In genomic region chr1:40694353-40694874, GRCh38 we compare ENCODE assay signal across 14 cellular contexts. TPM values are rescaled to one million over a fixed set of nuclear protein-coding genes. Genes with fewer than 3 reads are reported as not detected.
DNase-seq lines count a peak whose midpoint lies in the region; TF ChIP-seq lines count a peak whose summit lies in the region.
"Had no signal": no experiment of that assay in that cellular context is flagged by ENCODE, and none has a peak within 500 bp of the region (broad histone marks: within the 10 kb centered on the region; RNA-seq: fewer than 3 reads in every experiment).

No MANE protein-coding gene starts in this region.

- DNase-seq in activated CD4-positive, alpha-beta T cell treated with anti-CD3 and anti-CD28 coated beads, Interleukin-2, amount 10 ng/mL, durations not matched to agents 7 days and 5 days = no peak
- DNase-seq in activated CD4-positive, alpha-beta T cell treated with anti-CD3 and anti-CD28 coated beads for 1 hour = no peak
- DNase-seq in Karpas-422 = no peak
- no peak for DNase-seq in activated naive CD8-positive, alpha-beta T cell treated with anti-CD3 and anti-CD28 coated beads for 36 hours
- DNase-seq in SHP77 treated with DMSO at 0.1 percent for 48 hours (lab: John Stamatoyannopoulos, UW) = no peak
- DNase-seq in cerebellum (ENCODE audit: low spot score) = no peak
- no peak for DNase-seq in colonic mucosa
- DNase-seq: DMS 273 treated with DMSO at 0.1 percent for 48 hours, H7, lower lobe of right lung, NCI-H1417, NCI-H446 treated with DMSO at 0.1 percent for 48 hours, trophoblast cell had no signal

- H2AFZ ChIP-seq in Karpas-422 (ENCODE audit: low read length) = no peak overlapping the region

- H3K79me2 ChIP-seq in Karpas-422 (ENCODE audit: low read length) = peaks cover 96% of the 10 kb centered on the region

- POLR2A ChIA-PET in activated CD4-positive, alpha-beta T cell treated with anti-CD3 and anti-CD28 coated beads, Interleukin-2, amount 10 ng/mL, durations not matched to agents 7 days and 5 days (lab: Charles Lee) = no interaction called here

- TF ChIP-seq CTCF in neutrophil (IDR thresholded peaks at IDR 0.05) = no peak
- TF ChIP-seq CTCF in colonic mucosa (IDR thresholded peaks at IDR 0.05) = no peak

- H3K36me3 ChIP-seq in Karpas-422 (ENCODE audit: insufficient read depth, low read length) = peaks cover 14% of the 10 kb centered on the region; the same call in 1 of the 2 replicates
- peaks cover 3% of the 10 kb centered on the region for H3K36me3 ChIP-seq in neutrophil
- no peaks in the 10 kb centered on the region for H3K36me3 ChIP-seq in colonic mucosa

- H3K4me1 Mint-ChIP-seq in activated CD4-positive, alpha-beta T cell treated with anti-CD3 and anti-CD28 coated beads, Interleukin-2, amount 10 ng/mL, durations not matched to agents 7 days and 5 days = peaks cover 80% of the 10 kb centered on the region
- H3K4me1 Mint-ChIP-seq in activated naive CD8-positive, alpha-beta T cell treated with anti-CD3 and anti-CD28 coated beads for 36 hours = peaks cover 61% of the 10 kb centered on the region

- peak overlapping the region; percentile 97 for H3K4me3 Mint-ChIP-seq in activated CD4-positive, alpha-beta T cell treated with anti-CD3 and anti-CD28 coated beads, Interleukin-2, amount 10 ng/mL, durations not matched to agents 7 days and 5 days
- H3K4me3 Mint-ChIP-seq in activated naive CD8-positive, alpha-beta T cell treated with anti-CD3 and anti-CD28 coated beads for 36 hours = peak overlapping the region; percentile 42

- peak overlapping the region; percentile 96 for H3K4me2 ChIP-seq in Karpas-422 (ENCODE audit: low read depth, low read length, poor library complexity, severe bottlenecking)

- H3K27me3 ChIP-seq in Karpas-422 (ENCODE audit: low read length) = no peaks in the 10 kb centered on the region
- H3K27me3 ChIP-seq in neutrophil = no peaks in the 10 kb centered on the region
- H3K27me3 ChIP-seq in colonic mucosa = no peaks in the 10 kb centered on the region

- peak overlapping the region; percentile 93 for H3K4me3 ChIP-seq in Karpas-422 (ENCODE audit: low read length)
- no peak overlapping the region for H3K4me3 ChIP-seq in neutrophil (ENCODE audit: low read depth in 1 of 2, low read length in 1 of 2)
- H3K4me3 ChIP-seq in colonic mucosa = no peak overlapping the region
- H3K4me3 ChIP-seq: lower lobe of right lung had no signal

- H3K36me3 Mint-ChIP-seq in activated CD4-positive, alpha-beta T cell treated with anti-CD3 and anti-CD28 coated beads, Interleukin-2, amount 10 ng/mL, durations not matched to agents 7 days and 5 days (ENCODE audit: low read depth) = peaks cover 40% of the 10 kb centered on the region
- peaks cover 43% of the 10 kb centered on the region for H3K36me3 Mint-ChIP-seq in activated naive CD8-positive, alpha-beta T cell treated with anti-CD3 and anti-CD28 coated beads for 36 hours

- peak overlapping the region; percentile 98 for H3K27ac Mint-ChIP-seq in activated CD4-positive, alpha-beta T cell treated with anti-CD3 and anti-CD28 coated beads, Interleukin-2, amount 10 ng/mL, durations not matched to agents 7 days and 5 days
- H3K27ac Mint-ChIP-seq in activated naive CD8-positive, alpha-beta T cell treated with anti-CD3 and anti-CD28 coated beads for 36 hours = peak overlapping the region; percentile 34

- H3K4me1 ChIP-seq in Karpas-422 (ENCODE audit: low read length) = peaks cover 88% of the 10 kb centered on the region
- peaks cover 71 to 80% of the 10 kb centered on the region in 2 experiments for H3K4me1 ChIP-seq in neutrophil (ENCODE audit: control insufficient read depth in 1 of 2, insufficient read depth in 1 of 2, low read depth in 1 of 2, low read length in 1 of 2)
- peaks cover 8% of the 10 kb centered on the region for H3K4me1 ChIP-seq in colonic mucosa

- intact Hi-C loops in colonic mucosa (cut with DNase I) = no loop called here

- peak overlapping the region; percentile 98 for H3K9ac ChIP-seq in Karpas-422 (ENCODE audit: low read length)
- H3K9ac ChIP-seq in colonic mucosa (ENCODE audit: low read depth in 2 of 2, low read length in 2 of 2) = no peak overlapping the region

- no peaks in the 10 kb centered on the region for H3K9me2 ChIP-seq in Karpas-422 (replicated peaks; ENCODE audit: insufficient read depth, low read length)

- CTCF ChIA-PET in activated CD4-positive, alpha-beta T cell treated with anti-CD3 and anti-CD28 coated beads, Interleukin-2, amount 10 ng/mL, durations not matched to agents 7 days and 5 days (lab: Charles Lee) = interaction anchor here (0.6 to 4.4 kb wide), 5 partner anchors 8 to 260 kb away, joined by 3 to 40 read pairs (median 3); no protein-coding TSS in a partner anchor

- H3K9me3 Mint-ChIP-seq in activated CD4-positive, alpha-beta T cell treated with anti-CD3 and anti-CD28 coated beads, Interleukin-2, amount 10 ng/mL, durations not matched to agents 7 days and 5 days = peaks cover 3% of the 10 kb centered on the region
- peaks cover 1% of the 10 kb centered on the region for H3K9me3 Mint-ChIP-seq in activated naive CD8-positive, alpha-beta T cell treated with anti-CD3 and anti-CD28 coated beads for 36 hours

- H3K27me3 Mint-ChIP-seq in activated CD4-positive, alpha-beta T cell treated with anti-CD3 and anti-CD28 coated beads, Interleukin-2, amount 10 ng/mL, durations not matched to agents 7 days and 5 days = no peaks in the 10 kb centered on the region
- H3K27me3 Mint-ChIP-seq in activated naive CD8-positive, alpha-beta T cell treated with anti-CD3 and anti-CD28 coated beads for 36 hours = no peaks in the 10 kb centered on the region

- peaks cover 18% of the 10 kb centered on the region; the same call in 1 of the 2 replicates for H4K20me1 ChIP-seq in Karpas-422 (ENCODE audit: insufficient read depth, low read depth, low read length)

- H3K9me3 ChIP-seq in Karpas-422 (ENCODE audit: low read length) = no peaks in the 10 kb centered on the region
- H3K9me3 ChIP-seq in neutrophil = no peaks in the 10 kb centered on the region
- no peaks in the 10 kb centered on the region for H3K9me3 ChIP-seq in colonic mucosa
- H3K9me3 ChIP-seq: lower lobe of right lung had no signal

- peak overlapping the region; percentile 94 for H3K27ac ChIP-seq in Karpas-422 (ENCODE audit: low read length)
- H3K27ac ChIP-seq in neutrophil = peak overlapping the region; percentile 98
- no peak overlapping the region for H3K27ac ChIP-seq in colonic mucosa
- H3K27ac ChIP-seq: lower lobe of right lung had no signal

RNA-seq across cellular contexts. Expression of gene NFYC, which starts 2.9 kb away (rescaled TPM):
- total RNA-seq in activated CD4-positive, alpha-beta T cell treated with anti-CD3 and anti-CD28 coated beads, Interleukin-2, amount 10 ng/mL, durations not matched to agents 7 days and 5 days = 10 to 100 TPM; 85.7 to 99.2 TPM
- 52.4 and 62.6 TPM in 2 replicates for total RNA-seq in Karpas-422 (2014; rRNA removed; shearing (Covaris generic); ENCODE audit: low replicate concordance)
- total RNA-seq in activated naive CD8-positive, alpha-beta T cell treated with anti-CD3 and anti-CD28 coated beads for 36 hours = 10 to 100 TPM; 58.2 to 59.0 TPM
- total RNA-seq in cerebellum (41.5 TPM), colonic mucosa (10 to 100 TPM; 46.9 to 62.2 TPM)

RNA-seq across cellular contexts. Expression of gene RIMS3, which starts 28.9 kb away (rescaled TPM):
- total RNA-seq in activated CD4-positive, alpha-beta T cell treated with anti-CD3 and anti-CD28 coated beads, Interleukin-2, amount 10 ng/mL, durations not matched to agents 7 days and 5 days = 1 to 10 TPM; 4.0 to 5.4 TPM
- total RNA-seq in Karpas-422 (2014; rRNA removed; shearing (Covaris generic); ENCODE audit: low replicate concordance) = 4.2 and 5.5 TPM in 2 replicates
- total RNA-seq in activated naive CD8-positive, alpha-beta T cell treated with anti-CD3 and anti-CD28 coated beads for 36 hours = 1 to 10 TPM; 1.1 to 1.9 TPM
- total RNA-seq in cerebellum = 28.9 TPM
- total RNA-seq in colonic mucosa = 1 to 10 TPM; 7.0 to 9.5 TPM
